Comparison of ENCODE assay signal across 8 cellular contexts in genomic region chr5:160438316-160439204, GRCh38. TPM values are rescaled to one million over a fixed set of nuclear protein-coding genes. Genes with fewer than 3 reads are reported as not detected.
DNase-seq lines count a peak whose midpoint lies in the region; ATAC-seq and TF ChIP-seq lines count a peak whose summit lies in the region.

No MANE protein-coding gene starts in this region.

- CTCF ChIA-PET in IMR-90 (lab: Yijun Ruan, JAX): interaction anchor here (0.5 to 2.7 kb wide), 12 partner anchors 9 to 898 kb away, joined by 3 to 21 read pairs (median 6); no protein-coding TSS in a partner anchor

- H3K27me3 ChIP-seq in IMR-90 (ENCODE audit: control insufficient read depth, insufficient read depth, low read length): no peaks in the 10 kb centered on the region
- H3K27me3 ChIP-seq in Peyer's patch: no peaks in the 10 kb centered on the region
- no peaks in the 10 kb centered on the region for H3K27me3 ChIP-seq in suprapubic skin

- H2BK20ac ChIP-seq in IMR-90 (ENCODE audit: low read depth, low read length): no peak overlapping the region

- in situ Hi-C loops in IMR-90 (cut with MboI; ENCODE audit: low sequenced_read_pairs): no loop called here

- peaks cover 58% of the 10 kb centered on the region for H3K4me1 Mint-ChIP-seq in activated T-helper 2 cell treated with anti-CD3 and anti-CD28 coated beads, Interferon-gamma antibody, Interleukin-2, Interleukin-4, amounts not matched to agents 10 μg/mL and 5 μg/mL and 100 μg/mL, durations not matched to agents 14 hours and 24 hours and 36 hours (ENCODE audit: low read depth)
- H3K4me1 Mint-ChIP-seq in neural crest cell: peaks cover 21% of the 10 kb centered on the region

- no peaks in the 10 kb centered on the region for H4K20me1 ChIP-seq in IMR-90 (ENCODE audit: insufficient read depth, low read length)

- peak overlapping the region; percentile 31 for H2AK9ac ChIP-seq in IMR-90 (replicated peaks; ENCODE audit: low read depth, low read length, poor library complexity)

- no peaks in the 10 kb centered on the region for H3K9me3 ChIP-seq in IMR-90 (ENCODE audit: control insufficient read depth, insufficient read depth, low read length)
- H3K9me3 ChIP-seq in Peyer's patch: no peaks in the 10 kb centered on the region
- H3K9me3 ChIP-seq in suprapubic skin: no peaks in the 10 kb centered on the region

- no peak overlapping the region for H4K5ac ChIP-seq in IMR-90 (ENCODE audit: low read depth, low read length)

- no peak overlapping the region for H3K56ac ChIP-seq in IMR-90 (ENCODE audit: extremely low read depth, insufficient read depth, low read length)

- no peaks in the 10 kb centered on the region for H3K27me3 Mint-ChIP-seq in activated T-helper 2 cell treated with anti-CD3 and anti-CD28 coated beads, Interferon-gamma antibody, Interleukin-2, Interleukin-4, amounts not matched to agents 10 μg/mL and 5 μg/mL and 100 μg/mL, durations not matched to agents 14 hours and 24 hours and 36 hours (ENCODE audit: low read depth)
- peaks cover 25% of the 10 kb centered on the region for H3K27me3 Mint-ChIP-seq in neural crest cell (ENCODE audit: low read depth)

- H3K27ac ChIP-seq in IMR-90 (ENCODE audit: insufficient read depth, low read length): no peak overlapping the region
- H3K27ac ChIP-seq in Peyer's patch: peak overlapping the region; percentile 20 to 63 (median 52)
- H3K27ac ChIP-seq in suprapubic skin: no peak overlapping the region

- H3K4me2 ChIP-seq in IMR-90 (ENCODE audit: low read depth, low read length): peak overlapping the region; percentile 85

- no peaks in the 10 kb centered on the region for H3K79me1 ChIP-seq in IMR-90 (ENCODE audit: low read depth in 1 of 2, low read length in 2 of 2)

- H3K4me1 ChIP-seq in IMR-90 (ENCODE audit: control insufficient read depth, insufficient read depth, low read length) (peaks cover 3% of the 10 kb centered on the region; the same call in 1 of the 2 replicates), Peyer's patch (peaks cover 0 to 9% (median 0%) of the 10 kb centered on the region in 4 donors), suprapubic skin (peaks cover 15% of the 10 kb centered on the region)

- intact Hi-C loops in IMR-90 (cut with micrococcal nuclease): loop anchor here (1.0 to 10.0 kb wide), 2 partner anchors 70 to 1106 kb away; partner anchors contain the start of gene GABRB2
- intact Hi-C loops in activated T-helper 2 cell treated with anti-CD3 and anti-CD28 coated beads, Interferon-gamma antibody, Interleukin-2, Interleukin-4, amounts not matched to agents 10 μg/mL and 5 μg/mL and 100 μg/mL, durations not matched to agents 14 hours and 24 hours and 36 hours (cut with micrococcal nuclease): loop anchor here (1.0 to 10.0 kb wide), 10 partner anchors 19 to 1106 kb away; partner anchors contain the start of genes GABRB2 and SLU7

- H3K23ac ChIP-seq in IMR-90 (ENCODE audit: low read depth, low read length): no peak overlapping the region

- 5% methylated on average over 7 of the region's 18 CpGs; no CpG with 5 or more reads in 1 of the 2 experiments for WGBS in IMR-90 (ENCODE audit: extremely low coverage in 2 of 2, insufficient read length in 1 of 2), 2 experiments
- WGBS in suprapubic skin: 3% methylated on average over 18 of the region's 18 CpGs

- no peak overlapping the region for H2BK120ac ChIP-seq in IMR-90 (ENCODE audit: low read depth, low read length)

- H4K8ac ChIP-seq in IMR-90 (ENCODE audit: low read depth in 2 of 2, low read length in 2 of 2): 0 out of 4 replicates have a peak overlapping the region, but pooled peaks of 1 of the 2 experiments have one; percentile 61

- peak overlapping the region; percentile 81 for H3K4me3 Mint-ChIP-seq in activated T-helper 2 cell treated with anti-CD3 and anti-CD28 coated beads, Interferon-gamma antibody, Interleukin-2, Interleukin-4, amounts not matched to agents 10 μg/mL and 5 μg/mL and 100 μg/mL, durations not matched to agents 14 hours and 24 hours and 36 hours (ENCODE audit: low read depth)
- H3K4me3 Mint-ChIP-seq in neural crest cell: peak overlapping the region; percentile 81

- no peak overlapping the region for H3K14ac ChIP-seq in IMR-90 (replicated peaks; ENCODE audit: low read depth, low read length)

- TF ChIP-seq POLR2A in IMR-90 (IDR thresholded peaks at IDR 0.05; ENCODE audit: low read depth, low read length) (no peak), Peyer's patch (IDR thresholded peaks at IDR 0.05) (no peak), suprapubic skin (IDR thresholded peaks at IDR 0.05) (no peak)

- BruUV-seq in IMR-90 (replicated peaks; lab: Mats Ljungman, UMichigan): no TSS peak

- no peak overlapping the region for H3K9ac ChIP-seq in IMR-90 (ENCODE audit: low read depth, low read length)

- DNase-seq in DMS53 treated with DMSO at 0.1 percent for 48 hours (lab: John Stamatoyannopoulos, UW; ENCODE audit: unreplicated experiment): peak; percentile 95
- peak; percentile 60 for DNase-seq in IMR-90
- peak; percentile 61 to 79 (median 62) for DNase-seq in Peyer's patch
- DNase-seq in activated T-helper 2 cell treated with anti-CD3 and anti-CD28 coated beads, Interferon-gamma antibody, Interleukin-2, Interleukin-4, amounts not matched to agents 10 μg/mL and 5 μg/mL and 100 μg/mL, durations not matched to agents 14 hours and 24 hours and 36 hours (ENCODE audit: low spot score): peak; percentile 55
- peak; percentile 63 for DNase-seq in fibroblast of villous mesenchyme (ENCODE audit: low read depth)
- DNase-seq in neural crest cell (ENCODE audit: low read depth, low spot score): peak; percentile 38
- no peak for DNase-seq in suprapubic skin (ENCODE audit: low spot score in 2 of 2)

- H2AFZ ChIP-seq in IMR-90 (replicated peaks; ENCODE audit: low read length, poor library complexity): peak overlapping the region; percentile 98

- peak; percentile 73 for TF ChIP-seq CTCF in IMR-90 (conservative IDR thresholded peaks at IDR 0.05; ENCODE audit: low read depth, low read length)
- TF ChIP-seq CTCF in Peyer's patch (IDR thresholded peaks at IDR 0.05): peak; percentile 45 to 75 (median 68)
- peak; percentile 88 for TF ChIP-seq CTCF in fibroblast of villous mesenchyme (IDR thresholded peaks at IDR 0.05; ENCODE audit: insufficient read depth, low read depth, low read length)
- TF ChIP-seq CTCF in neural crest cell (conservative IDR thresholded peaks at IDR 0.05): peak; percentile 72
- TF ChIP-seq CTCF in suprapubic skin (IDR thresholded peaks at IDR 0.05): peak; percentile 41 to 63

- H2BK15ac ChIP-seq in IMR-90 (ENCODE audit: low read depth, low read length): no peak overlapping the region

- H2AK5ac ChIP-seq in IMR-90 (ENCODE audit: low read depth, low read length): no peak overlapping the region

- H3K36me3 ChIP-seq in IMR-90 (ENCODE audit: control insufficient read depth, insufficient read depth, low read length): no peaks in the 10 kb centered on the region
- H3K36me3 ChIP-seq in Peyer's patch: no peaks in the 10 kb centered on the region
- no peaks in the 10 kb centered on the region for H3K36me3 ChIP-seq in suprapubic skin

- H3K36me3 Mint-ChIP-seq in activated T-helper 2 cell treated with anti-CD3 and anti-CD28 coated beads, Interferon-gamma antibody, Interleukin-2, Interleukin-4, amounts not matched to agents 10 μg/mL and 5 μg/mL and 100 μg/mL, durations not matched to agents 14 hours and 24 hours and 36 hours (ENCODE audit: low read depth): no peaks in the 10 kb centered on the region
- no peaks in the 10 kb centered on the region for H3K36me3 Mint-ChIP-seq in neural crest cell (ENCODE audit: low read depth)

- dilution Hi-C loops in IMR-90 (cut with HindIII; ENCODE audit: low sequenced_read_pairs, unreplicated experiment): no loop called here

- H3K27ac Mint-ChIP-seq in activated T-helper 2 cell treated with anti-CD3 and anti-CD28 coated beads, Interferon-gamma antibody, Interleukin-2, Interleukin-4, amounts not matched to agents 10 μg/mL and 5 μg/mL and 100 μg/mL, durations not matched to agents 14 hours and 24 hours and 36 hours: peak overlapping the region; percentile 99
- H3K27ac Mint-ChIP-seq in neural crest cell (ENCODE audit: unreplicated experiment): no peak overlapping the region

- no peak for TF ChIP-seq EP300 in suprapubic skin (IDR thresholded peaks at IDR 0.05)

- no peak overlapping the region for H3K18ac ChIP-seq in IMR-90 (ENCODE audit: low read depth, low read length)

- TF ChIP-seq RAD21 in IMR-90 (IDR thresholded peaks at IDR 0.05; ENCODE audit: low read length): peak; percentile 79

- POLR2A ChIA-PET in IMR-90 (lab: Charles Lee; ENCODE audit: unreplicated experiment): no interaction called here

- ATAC-seq in GM21529 (IDR thresholded peaks at IDR 0.05; ENCODE audit: unreplicated experiment) (peak; percentile 30), IMR-90 (ENCODE audit: low read depth) (peak; percentile 75)

- H3K9me3 Mint-ChIP-seq in activated T-helper 2 cell treated with anti-CD3 and anti-CD28 coated beads, Interferon-gamma antibody, Interleukin-2, Interleukin-4, amounts not matched to agents 10 μg/mL and 5 μg/mL and 100 μg/mL, durations not matched to agents 14 hours and 24 hours and 36 hours: no peaks in the 10 kb centered on the region
- no peaks in the 10 kb centered on the region for H3K9me3 Mint-ChIP-seq in neural crest cell

- peak overlapping the region; percentile 20 for H3K4me3 ChIP-seq in IMR-90 (ENCODE audit: insufficient read depth, low read depth, low read length)
- H3K4me3 ChIP-seq in Peyer's patch: peak overlapping the region; percentile 32 to 57 (median 44)
- peak overlapping the region; percentile 58 for H3K4me3 ChIP-seq in fibroblast of villous mesenchyme (ENCODE audit: low read depth, low read length)
- peak overlapping the region; percentile 45 for H3K4me3 ChIP-seq in suprapubic skin

- H3K4ac ChIP-seq in IMR-90 (ENCODE audit: low read depth, low read length): no peak overlapping the region

- no peak overlapping the region for H4K91ac ChIP-seq in IMR-90 (ENCODE audit: insufficient read depth, low read depth, low read length)

- H2BK5ac ChIP-seq in IMR-90 (ENCODE audit: low read depth, low read length, poor library complexity, severe bottlenecking): no peak overlapping the region

- no peaks in the 10 kb centered on the region for H3K9me1 ChIP-seq in IMR-90 (ENCODE audit: insufficient read depth, low read length)

RNA-seq across cellular contexts. Expression of gene PTTG1, which starts 16.9 kb away (rescaled TPM):
- total RNA-seq in IMR-90 (2012; rRNA removed) (95.0 and 98.6 TPM in 2 replicates), Peyer's patch (10 to 100 TPM in 3 of 4 donors, 1 to 10 TPM in 1; 9.1 to 36.3 (median 14.4) TPM), fibroblast of villous mesenchyme (158 and 180 TPM in 2 replicates), neural crest cell (157 and 167 TPM in 2 replicates), suprapubic skin (10 to 100 TPM; 31.7 to 98.9 (median 49.9) TPM)
- 118 and 229 TPM in 2 replicates for polyA plus RNA-seq in IMR-90 (2012; rRNA removed)
- 24.1 and 130 TPM in 2 replicates for polyA plus RNA-seq in IMR-90 (2012; cell fraction: cytosol; rRNA removed)
- polyA plus RNA-seq in IMR-90 (2012; cell fraction: nucleus; rRNA removed; ENCODE audit: low replicate concordance): 6.4 and 52.4 TPM in 2 replicates
- total RNA-seq in activated T-helper 2 cell treated with anti-CD3 and anti-CD28 coated beads, Interferon-gamma antibody, Interleukin-2, Interleukin-4, amounts not matched to agents 10 μg/mL and 5 μg/mL and 100 μg/mL, durations not matched to agents 14 hours and 24 hours and 36 hours: 142 and 146 TPM in 2 replicates

RNA-seq across cellular contexts. Expression of gene SLU7, which starts 19.7 kb away (rescaled TPM):
- total RNA-seq in IMR-90 (2012; rRNA removed): 34.2 and 49.7 TPM in 2 replicates
- 12.6 and 15.9 TPM in 2 replicates for polyA plus RNA-seq in IMR-90 (2012; rRNA removed)
- 3.2 TPM in 2 replicates for polyA plus RNA-seq in IMR-90 (2012; cell fraction: cytosol; rRNA removed)
- 1.8 and 20.1 TPM in 2 replicates for polyA plus RNA-seq in IMR-90 (2012; cell fraction: nucleus; rRNA removed; ENCODE audit: low replicate concordance)
- total RNA-seq in Peyer's patch: 10 to 100 TPM; 45.5 to 94.9 (median 61.1) TPM
- 41.3 and 44.3 TPM in 2 replicates for total RNA-seq in activated T-helper 2 cell treated with anti-CD3 and anti-CD28 coated beads, Interferon-gamma antibody, Interleukin-2, Interleukin-4, amounts not matched to agents 10 μg/mL and 5 μg/mL and 100 μg/mL, durations not matched to agents 14 hours and 24 hours and 36 hours
- total RNA-seq in fibroblast of villous mesenchyme: 39.0 and 48.4 TPM in 2 replicates
- total RNA-seq in neural crest cell: 26.2 and 27.1 TPM in 2 replicates
- 100 to 1,000 TPM in 1 of 4 donors, 10 to 100 TPM in 3; 48.1 to 118 (median 83.8) TPM for total RNA-seq in suprapubic skin

RNA-seq across cellular contexts. Expression of gene FAM200C, which starts 38.7 kb away (rescaled TPM):
- total RNA-seq in IMR-90 (2012; rRNA removed): 6.3 and 6.7 TPM in 2 replicates
- polyA plus RNA-seq in IMR-90 (2012; rRNA removed): 1.1 and 1.7 TPM in 2 replicates
- 0.33 and 0.62 TPM in 2 replicates for polyA plus RNA-seq in IMR-90 (2012; cell fraction: cytosol; rRNA removed)
- 0.42 and 3.8 TPM in 2 replicates for polyA plus RNA-seq in IMR-90 (2012; cell fraction: nucleus; rRNA removed; ENCODE audit: low replicate concordance)
- total RNA-seq in Peyer's patch: 1 to 10 TPM in 2 of 4 donors, under 1 TPM in 1, not detected in 1; 0.66 to 2.3 (median 1.1) TPM
- 1.3 and 1.4 TPM in 2 replicates for total RNA-seq in activated T-helper 2 cell treated with anti-CD3 and anti-CD28 coated beads, Interferon-gamma antibody, Interleukin-2, Interleukin-4, amounts not matched to agents 10 μg/mL and 5 μg/mL and 100 μg/mL, durations not matched to agents 14 hours and 24 hours and 36 hours
- total RNA-seq in fibroblast of villous mesenchyme: 2.9 and 4.7 TPM in 2 replicates
- total RNA-seq in neural crest cell: 9.1 and 9.6 TPM in 2 replicates
- total RNA-seq in suprapubic skin: 1 to 10 TPM in 2 of 4 donors, under 1 TPM in 2; 0.57 to 3.9 (median 1.2) TPM

Comparison
In these comparisons a context has a peak if more than half of its experiments do, and no peak if none do; other contexts are left out.
1. DNase-seq: peak in DMS53 treated with DMSO at 0.1 percent for 48 hours (single experiment), IMR-90 (single experiment), Peyer's patch (3 of 3), activated T-helper 2 cell treated with anti-CD3 and anti-CD28 coated beads, Interferon-gamma antibody, Interleukin-2, Interleukin-4, amounts not matched to agents 10 μg/mL and 5 μg/mL and 100 μg/mL, durations not matched to agents 14 hours and 24 hours and 36 hours (single experiment), fibroblast of villous mesenchyme (single experiment) and neural crest cell (single experiment); none in suprapubic skin (0 of 2).
2. H3K27ac ChIP-seq: peak in Peyer's patch (4 of 4); none in IMR-90 (single experiment) and suprapubic skin (single experiment).
3. Peak in every context shown above with its lines, with median percentiles within 50 percentile points of each other: H3K4me3 ChIP-seq and CTCF ChIP-seq.